Comparison of ENCODE assay signal across 8 cellular contexts in genomic region chr7:140230517-140230861, GRCh38. TPM values are rescaled to one million over a fixed set of nuclear protein-coding genes. Genes with fewer than 3 reads are reported as not detected.
DNase-seq lines count a peak whose midpoint lies in the region; ATAC-seq and TF ChIP-seq lines count a peak whose summit lies in the region.

No MANE protein-coding gene starts in this region.

- H4K20me1 ChIP-seq in PC-3 (ENCODE audit: low read length) (no peaks in the 10 kb centered on the region), hepatocyte (ENCODE audit: insufficient read depth, poor library complexity, severe bottlenecking) (no peaks in the 10 kb centered on the region)

- H3K4me2 ChIP-seq in PC-3 (ENCODE audit: low read length) (peak overlapping the region; percentile 95), hepatocyte (peak overlapping the region; percentile 99)

- peaks cover 44% of the 10 kb centered on the region for H3K4me1 Mint-ChIP-seq in activated naive CD4-positive, alpha-beta T cell treated with anti-CD3 and anti-CD28 coated beads for 36 hours (ENCODE audit: low read depth)

- H3K9ac ChIP-seq in PC-3 (ENCODE audit: low read length): no peak overlapping the region

- no peaks in the 10 kb centered on the region for H3F3A ChIP-seq in PC-3 (ENCODE audit: low read length, unreplicated experiment)

- peaks cover 9% of the 10 kb centered on the region for H3K4me1 ChIP-seq in PC-3 (ENCODE audit: insufficient read depth, low read length)
- H3K4me1 ChIP-seq in hepatocyte (ENCODE audit: insufficient read depth): peaks cover 8% of the 10 kb centered on the region

- no peaks in the 10 kb centered on the region for H3K9me3 ChIP-seq in PC-3 (ENCODE audit: low read length)
- H3K9me3 ChIP-seq in hepatocyte (ENCODE audit: low read depth): no peaks in the 10 kb centered on the region

- H3K79me2 ChIP-seq in PC-3 (ENCODE audit: low read length) (no peaks in the 10 kb centered on the region), hepatocyte (no peaks in the 10 kb centered on the region)

- peaks cover 8% of the 10 kb centered on the region for H3K36me3 Mint-ChIP-seq in activated naive CD4-positive, alpha-beta T cell treated with anti-CD3 and anti-CD28 coated beads for 36 hours (ENCODE audit: low read depth)

- H3K27me3 ChIP-seq in PC-3 (ENCODE audit: low read length): no peaks in the 10 kb centered on the region
- H3K27me3 ChIP-seq in hepatocyte: peaks cover 15% of the 10 kb centered on the region

- H3K27me3 Mint-ChIP-seq in activated naive CD4-positive, alpha-beta T cell treated with anti-CD3 and anti-CD28 coated beads for 36 hours (ENCODE audit: low read depth): no peaks in the 10 kb centered on the region

- 2% methylated on average over 54 of the region's 57 CpGs for WGBS in hepatocyte (ENCODE audit: low lambda C conversion rate, missing lambda C conversion rate)

- H2AFZ ChIP-seq in PC-3 (ENCODE audit: low read length) (peak overlapping the region; percentile 92), hepatocyte (peak overlapping the region; percentile 71)

- ATAC-seq in GM18511 (IDR thresholded peaks at IDR 0.05; ENCODE audit: unreplicated experiment) (peak; percentile 35), PC-3 (no peak), GM21737 (IDR thresholded peaks at IDR 0.05; ENCODE audit: unreplicated experiment) (no peak)

- H3K27ac ChIP-seq in PC-3 (ENCODE audit: low read length): no peak overlapping the region
- H3K27ac ChIP-seq in hepatocyte: no peak overlapping the region

- H3K9me3 Mint-ChIP-seq in activated naive CD4-positive, alpha-beta T cell treated with anti-CD3 and anti-CD28 coated beads for 36 hours: no peaks in the 10 kb centered on the region

- H3K36me3 ChIP-seq in PC-3 (ENCODE audit: low read depth, low read length) (no peaks in the 10 kb centered on the region), hepatocyte (replicated peaks; ENCODE audit: insufficient read depth, low read depth) (no peaks in the 10 kb centered on the region)

- TF ChIP-seq CTCF in PC-3 (conservative IDR thresholded peaks at IDR 0.05; ENCODE audit: low read depth, low read length) (no peak), hepatocyte (IDR thresholded peaks at IDR 0.05; ENCODE audit: poor library complexity) (no peak)

- BruUV-seq in PC-3 (replicated peaks; lab: Mats Ljungman, UMichigan): no TSS peak

- CTCF ChIA-PET in PC-3 (lab: Charles Lee): no interaction called here
- CTCF ChIA-PET in activated naive CD4-positive, alpha-beta T cell treated with anti-CD3 and anti-CD28 coated beads for 36 hours (lab: Charles Lee): interaction anchor here (2.1 kb wide), 1 partner anchor 54 kb away, joined by 5 read pairs; the partner anchor contains the start of gene KDM7A

- no peaks in the 10 kb centered on the region for H3K9me2 ChIP-seq in PC-3 (replicated peaks; ENCODE audit: low read length)
- H3K9me2 ChIP-seq in hepatocyte (replicated peaks; ENCODE audit: insufficient read depth): no peaks in the 10 kb centered on the region

- POLR2A ChIA-PET in PC-3 (lab: Charles Lee; ENCODE audit: unreplicated experiment): no interaction called here

- intact Hi-C loops in PC-3 (cut with micrococcal nuclease): loop anchor here (5.0 kb wide), 1 partner anchor 53 kb away; the partner anchor contains the start of gene KDM7A
- intact Hi-C loops in activated naive CD4-positive, alpha-beta T cell treated with anti-CD3 and anti-CD28 coated beads for 36 hours (cut with micrococcal nuclease): loop anchor here (2.0 to 5.0 kb wide), 5 partner anchors 248 to 890 kb away; partner anchors contain the start of genes FMC1, MKRN1 and MRPS33

- peak overlapping the region; percentile 98 for H3K27ac Mint-ChIP-seq in activated naive CD4-positive, alpha-beta T cell treated with anti-CD3 and anti-CD28 coated beads for 36 hours

- H3K4me3 ChIP-seq in PC-3 (ENCODE audit: low read length) (peak overlapping the region; percentile 72), hepatocyte (peak overlapping the region; percentile 64)

- H3K4me3 Mint-ChIP-seq in activated naive CD4-positive, alpha-beta T cell treated with anti-CD3 and anti-CD28 coated beads for 36 hours: peak overlapping the region; percentile 97

- no peak for DNase-seq in PC-3
- peak; percentile 76 for DNase-seq in activated naive CD4-positive, alpha-beta T cell treated with anti-CD3 and anti-CD28 coated beads for 36 hours
- DNase-seq in hepatocyte (ENCODE audit: low spot score): peak; percentile 37
- DNase-seq in stimulated activated CD4-positive, alpha-beta T cell treated with anti-CD3 and anti-CD28 coated beads, Interleukin-12 subunit alpha, Interleukin-12 subunit beta, amount 100 ng/mL, for 24 hours (ENCODE audit: low read depth in 2 of 2): peak; percentile 54 to 76
- no peak for DNase-seq in cerebellar cortex (ENCODE audit: low spot score)
- DNase-seq in A172 (ENCODE audit: low spot score): no peak

RNA-seq across cellular contexts. Expression of gene KDM7A, which starts 53.7 kb away (rescaled TPM):
- total RNA-seq in PC-3 (2014; rRNA removed): 2.8 and 3.2 TPM in 2 replicates
- total RNA-seq in activated naive CD4-positive, alpha-beta T cell treated with anti-CD3 and anti-CD28 coated beads for 36 hours: 10 to 100 TPM; 27.4 to 29.3 TPM
- total RNA-seq in hepatocyte: 5.5 and 7.0 TPM in 2 replicates
- polyA plus RNA-seq in hepatocyte: 0.75 and 1.4 TPM in 2 replicates
- total RNA-seq in A172 (2014; rRNA removed; shearing (Covaris generic)): 0.47 and 0.62 TPM in 2 replicates

Comparison
In these comparisons a context has a peak if more than half of its experiments do, and no peak if none do; other contexts are left out.
1. DNase-seq: peak in activated naive CD4-positive, alpha-beta T cell treated with anti-CD3 and anti-CD28 coated beads for 36 hours (single experiment), hepatocyte (single experiment) and stimulated activated CD4-positive, alpha-beta T cell treated with anti-CD3 and anti-CD28 coated beads, Interleukin-12 subunit alpha, Interleukin-12 subunit beta, amount 100 ng/mL, for 24 hours (2 of 2); none in PC-3 (single experiment), cerebellar cortex (single experiment) and A172 (single experiment).